In genomic region chr2:160908157-160908556, GRCh38 we compare ENCODE assay signal across 28 cellular contexts.
"Had no signal": no experiment of that assay in that cellular context is flagged by ENCODE, and none has a peak within 500 bp of the region (broad histone marks: within the 10 kb centered on the region; RNA-seq: fewer than 3 reads in every experiment).

No MANE protein-coding gene starts in this region.

- H3K27me3 ChIP-seq: pancreas, spleen, suprapubic skin, tibial artery, uterus had no signal

- H3K36me3 ChIP-seq: left ventricle myocardium inferior, pancreas, prostate gland, spleen, suprapubic skin, thoracic aorta, tibial artery, uterus had no signal

- H3K4me3 ChIP-seq: left ventricle myocardium inferior, lung, mucosa of descending colon, pancreas, prostate gland, skin epidermis, spleen, suprapubic skin, thoracic aorta, tibial artery, uterus had no signal

- H3K27me3 Mint-ChIP-seq: stimulated activated naive CD8-positive, alpha-beta T cell treated with anti-CD3 and anti-CD28 coated beads, Interleukin-15, Interleukin-2, amounts not matched to agents 100 ng/mL and 50 ng/mL, for 24 hours had no signal

- H3K9me3 Mint-ChIP-seq: memory B cell; naive thymus-derived CD4-positive, alpha-beta T cell; natural killer cell treated with Interleukin-12 subunit alpha and Interleukin-12 subunit beta and Interleukin-15 and Interleukin-18, amount 100 ng/mL, for 72 hours; neural crest cell; stimulated activated effector memory CD8-positive, alpha-beta T cell treated with anti-CD3 and anti-CD28 coated beads, Interleukin-12 subunit alpha, Interleukin-12 subunit beta, amount 100 ng/mL, for 72 hours; stimulated activated naive CD8-positive, alpha-beta T cell treated with anti-CD3 and anti-CD28 coated beads, Interleukin-15, Interleukin-2, amounts not matched to agents 100 ng/mL and 50 ng/mL, for 24 hours had no signal

- H3K4me1 Mint-ChIP-seq: immature natural killer cell; memory B cell; naive thymus-derived CD4-positive, alpha-beta T cell; stimulated activated effector memory CD8-positive, alpha-beta T cell treated with anti-CD3 and anti-CD28 coated beads, Interleukin-12 subunit alpha, Interleukin-12 subunit beta, amount 100 ng/mL, for 72 hours had no signal

- H3K4me1 ChIP-seq: pancreas, prostate gland, spleen had no signal

- DNase-seq: hippocampal formation; immature natural killer cell; left ventricle myocardium inferior; midbrain; mucosa of descending colon; naive thymus-derived CD4-positive, alpha-beta T cell; nucleus accumbens; pancreas; posterior cingulate gyrus; retina; right cardiac atrium; spleen; stimulated activated CD4-positive, alpha-beta T cell treated with anti-CD3 and anti-CD28 coated beads, Interleukin-4, amount 100 ng/mL, for 24 hours; stimulated activated naive CD4-positive, alpha-beta T cell; tibial artery; trophoblast cell; uterus had no signal

- H3K27ac ChIP-seq: left ventricle myocardium inferior, pancreas, prostate gland, spleen, suprapubic skin, thoracic aorta, tibial artery had no signal

- H3K4me3 Mint-ChIP-seq: immature natural killer cell; memory B cell; naive thymus-derived CD4-positive, alpha-beta T cell; natural killer cell treated with Interleukin-12 subunit alpha and Interleukin-12 subunit beta and Interleukin-15 and Interleukin-18, amount 100 ng/mL, for 72 hours; neural crest cell; stimulated activated effector memory CD8-positive, alpha-beta T cell treated with anti-CD3 and anti-CD28 coated beads, Interleukin-12 subunit alpha, Interleukin-12 subunit beta, amount 100 ng/mL, for 72 hours; stimulated activated naive CD8-positive, alpha-beta T cell treated with anti-CD3 and anti-CD28 coated beads, Interleukin-15, Interleukin-2, amounts not matched to agents 100 ng/mL and 50 ng/mL, for 24 hours had no signal

- FAIRE-seq: islet of Langerhans, pancreas had no signal

- H3K27ac Mint-ChIP-seq: immature natural killer cell; memory B cell; naive thymus-derived CD4-positive, alpha-beta T cell; natural killer cell treated with Interleukin-12 subunit alpha and Interleukin-12 subunit beta and Interleukin-15 and Interleukin-18, amount 100 ng/mL, for 72 hours; stimulated activated effector memory CD8-positive, alpha-beta T cell treated with anti-CD3 and anti-CD28 coated beads, Interleukin-12 subunit alpha, Interleukin-12 subunit beta, amount 100 ng/mL, for 72 hours; stimulated activated naive CD8-positive, alpha-beta T cell treated with anti-CD3 and anti-CD28 coated beads, Interleukin-15, Interleukin-2, amounts not matched to agents 100 ng/mL and 50 ng/mL, for 24 hours had no signal

- H3K9me3 ChIP-seq: left ventricle myocardium inferior, mucosa of descending colon, pancreas, prostate gland, spleen, suprapubic skin, thoracic aorta, tibial artery, uterus had no signal

- H3K36me3 Mint-ChIP-seq: immature natural killer cell; memory B cell; naive thymus-derived CD4-positive, alpha-beta T cell; natural killer cell treated with Interleukin-12 subunit alpha and Interleukin-12 subunit beta and Interleukin-15 and Interleukin-18, amount 100 ng/mL, for 72 hours; stimulated activated effector memory CD8-positive, alpha-beta T cell treated with anti-CD3 and anti-CD28 coated beads, Interleukin-12 subunit alpha, Interleukin-12 subunit beta, amount 100 ng/mL, for 72 hours had no signal
